ENCODE assay signal across 1 cellular context in genomic region chr17:49038544-49038943, GRCh38.
A peak's percentile ranks its signal among the peaks of the same experiment; 100 is the strongest.
TF ChIP-seq lines count a peak whose summit lies in the region.

No MANE protein-coding gene starts in this region.

TF ChIP-seq in K562, 482 proteins besides CTCF, POLR2A, EP300 and RAD21 (continued from another document):
- TF ChIP-seq E2F4 (CRISPR knock-in tag; IDR thresholded peaks at IDR 0.05; ENCODE audit: low read depth): no peak
- no peak for TF ChIP-seq GATA2 (CRISPR knock-in tag; IDR thresholded peaks at IDR 0.05)
- TF ChIP-seq GABPB1 (CRISPR knock-in tag; IDR thresholded peaks at IDR 0.05): no peak
- TF ChIP-seq BRCA1 (IDR thresholded peaks at IDR 0.05): no peak
- no peak for TF ChIP-seq BRCA1 (CRISPR knock-in tag; IDR thresholded peaks at IDR 0.05)
- no peak for TF ChIP-seq SRF (CRISPR knock-in tag; IDR thresholded peaks at IDR 0.05)
- no peak for TF ChIP-seq PYGO2 (tag; IDR thresholded peaks at IDR 0.05)
- TF ChIP-seq C11orf30 (IDR thresholded peaks at IDR 0.05; ENCODE audit: low read depth): peak; percentile 95
